ENCODE assay signal across 8 cellular contexts in genomic region chr17:75844530-75845057, GRCh38. TPM values are rescaled to one million over a fixed set of nuclear protein-coding genes. Genes with fewer than 3 reads are reported as not detected.
DNase-seq lines count a peak whose midpoint lies in the region; ATAC-seq and TF ChIP-seq lines count a peak whose summit lies in the region.

No MANE protein-coding gene starts in this region.

- H3K9me3 ChIP-seq in Panc1 (ENCODE audit: control insufficient read depth, insufficient read depth, low read depth, low read length) (no peaks in the 10 kb centered on the region), sigmoid colon (no peaks in the 10 kb centered on the region)

- TF ChIP-seq EP300 in sigmoid colon (IDR thresholded peaks at IDR 0.05), result no peak

- POLR2A ChIA-PET in activated CD4-positive, alpha-beta T cell treated with anti-CD3 and anti-CD28 coated beads, Interleukin-2, amount 10 ng/mL, durations not matched to agents 7 days and 5 days (lab: Charles Lee), result interaction anchor here (0.6 to 1.0 kb wide), 2 partner anchors 52 to 160 kb away, joined by 3 read pairs; partner anchors contain the start of gene TRIM65
- POLR2A ChIA-PET in Panc1 (lab: Charles Lee), result interaction anchor here (0.6 kb wide), 2 partner anchors 13 to 30 kb away, joined by 4 to 6 read pairs; no protein-coding TSS in a partner anchor

- H3K27ac ChIP-seq in Panc1 (ENCODE audit: low read length), result peak overlapping the region; percentile 84
- peak overlapping the region; percentile 65 to 78 (median 72) for H3K27ac ChIP-seq in sigmoid colon

- CTCF ChIA-PET in activated CD4-positive, alpha-beta T cell treated with anti-CD3 and anti-CD28 coated beads, Interleukin-2, amount 10 ng/mL, durations not matched to agents 7 days and 5 days (lab: Charles Lee), result interaction anchor here (1.0 to 8.0 kb wide), 11 partner anchors 10 to 91 kb away, joined by 3 to 48 read pairs (median 6); partner anchors contain the start of genes TRIM47 and WBP2
- CTCF ChIA-PET in Panc1 (lab: Charles Lee), result interaction anchor here (0.5 to 2.4 kb wide), 3 partner anchors 11 to 94 kb away, joined by 5 to 22 read pairs (median 6); partner anchors contain the start of gene WBP2

- TF ChIP-seq POLR2A in sigmoid colon (IDR thresholded peaks at IDR 0.05), result no peak

- no TSS peak for BruUV-seq in Panc1 (replicated peaks; lab: Mats Ljungman, UMichigan)

- intact Hi-C loops in Panc1 (cut with micrococcal nuclease; ENCODE audit: unreplicated experiment) (no loop called here), sigmoid colon (cut with DNase I) (no loop called here)

- H3K27me3 ChIP-seq in Panc1 (ENCODE audit: control insufficient read depth, insufficient read depth, low read length) (no peaks in the 10 kb centered on the region), sigmoid colon (no peaks in the 10 kb centered on the region)

- H3K4me3 ChIP-seq in Panc1 (ENCODE audit: low read depth in 2 of 2, low read length in 2 of 2) (no peak overlapping the region), fibroblast of villous mesenchyme (ENCODE audit: low read depth, low read length) (peak overlapping the region; percentile 32), sigmoid colon (peak overlapping the region in 2 of 4 donors; percentile 18 to 38)

- no peaks in the 10 kb centered on the region for H3K9me3 Mint-ChIP-seq in activated CD4-positive, alpha-beta T cell treated with anti-CD3 and anti-CD28 coated beads, Interleukin-2, amount 10 ng/mL, durations not matched to agents 7 days and 5 days

- peak overlapping the region; percentile 95 for H3K4me3 Mint-ChIP-seq in activated CD4-positive, alpha-beta T cell treated with anti-CD3 and anti-CD28 coated beads, Interleukin-2, amount 10 ng/mL, durations not matched to agents 7 days and 5 days

- peak; percentile 77 for ATAC-seq in Panc1

- DNase-seq in activated CD4-positive, alpha-beta T cell treated with anti-CD3 and anti-CD28 coated beads, Interleukin-2, amount 10 ng/mL, durations not matched to agents 7 days and 5 days, result no peak
- no peak for DNase-seq in activated CD4-positive, alpha-beta T cell treated with anti-CD3 and anti-CD28 coated beads for 1 hour
- DNase-seq in Panc1 (ENCODE audit: low read depth, low spot score), result no peak
- no peak for DNase-seq in fibroblast of villous mesenchyme (ENCODE audit: low read depth)
- DNase-seq in sigmoid colon, result peak; percentile 71
- DNase-seq in NCI-H69 (lab: John Stamatoyannopoulos, UW), result no peak
- DNase-seq in NK-92 (lab: John Stamatoyannopoulos, UW; ENCODE audit: unreplicated experiment), result no peak
- DNase-seq in NCI-H345 (lab: John Stamatoyannopoulos, UW), result no peak

- H3K36me3 Mint-ChIP-seq in activated CD4-positive, alpha-beta T cell treated with anti-CD3 and anti-CD28 coated beads, Interleukin-2, amount 10 ng/mL, durations not matched to agents 7 days and 5 days (ENCODE audit: low read depth), result peaks cover 42% of the 10 kb centered on the region

- H3K36me3 ChIP-seq in Panc1 (ENCODE audit: control insufficient read depth, insufficient read depth, low read length) (no peaks in the 10 kb centered on the region; the same call in 1 of the 2 replicates), sigmoid colon (peaks cover 35 to 55% (median 38%) of the 10 kb centered on the region in 4 donors)

- H3K27ac Mint-ChIP-seq in activated CD4-positive, alpha-beta T cell treated with anti-CD3 and anti-CD28 coated beads, Interleukin-2, amount 10 ng/mL, durations not matched to agents 7 days and 5 days, result peak overlapping the region; percentile 98

- 5 to 18% methylated on average over 14 of the region's 14 CpGs for WGBS in sigmoid colon, 2 donors

- TF ChIP-seq CTCF in Panc1 (IDR thresholded peaks at IDR 0.05) (no peak), fibroblast of villous mesenchyme (IDR thresholded peaks at IDR 0.05; ENCODE audit: insufficient read depth, low read depth, low read length) (no peak), sigmoid colon (IDR thresholded peaks at IDR 0.05) (no peak)

- H3K4me1 ChIP-seq in Panc1 (ENCODE audit: control insufficient read depth, insufficient read depth, low read length), result peaks cover 41% of the 10 kb centered on the region
- H3K4me1 ChIP-seq in sigmoid colon, result peaks cover 0 to 45% (median 37%) of the 10 kb centered on the region in 4 donors

- in situ Hi-C loops in Panc1 (cut with HindIII; ENCODE audit: low pct_unique_long_range_greater_than_20kb, low sequenced_read_pairs), result no loop called here

- no peaks in the 10 kb centered on the region for H3K27me3 Mint-ChIP-seq in activated CD4-positive, alpha-beta T cell treated with anti-CD3 and anti-CD28 coated beads, Interleukin-2, amount 10 ng/mL, durations not matched to agents 7 days and 5 days

- H3K4me1 Mint-ChIP-seq in activated CD4-positive, alpha-beta T cell treated with anti-CD3 and anti-CD28 coated beads, Interleukin-2, amount 10 ng/mL, durations not matched to agents 7 days and 5 days, result peaks cover 30% of the 10 kb centered on the region

RNA-seq across cellular contexts. Expression of gene UNC13D, which starts 0.4 kb away (rescaled TPM):
- 100 to 1,000 TPM; 161 to 182 TPM for total RNA-seq in activated CD4-positive, alpha-beta T cell treated with anti-CD3 and anti-CD28 coated beads, Interleukin-2, amount 10 ng/mL, durations not matched to agents 7 days and 5 days
- total RNA-seq in Panc1 (2021; ENCODE audit: unreplicated experiment) (12.7 TPM), fibroblast of villous mesenchyme (0.86 and 1.6 TPM in 2 replicates), sigmoid colon (10 to 100 TPM in 2 of 4 donors, 1 to 10 TPM in 2; 4.3 to 11.4 (median 9.6) TPM)
- polyA plus RNA-seq in Panc1 (2012; ENCODE audit: insufficient read length), result 6.7 TPM
- polyA plus RNA-seq in sigmoid colon, result 10 to 100 TPM in 2 of 3 donors, 1 to 10 TPM in 1; 6.0 to 61.9 (median 17.1) TPM

RNA-seq across cellular contexts. Expression of gene WBP2, which starts 10.5 kb away (rescaled TPM):
- total RNA-seq in activated CD4-positive, alpha-beta T cell treated with anti-CD3 and anti-CD28 coated beads, Interleukin-2, amount 10 ng/mL, durations not matched to agents 7 days and 5 days, result 10 to 100 TPM; 76.8 to 83.5 TPM
- total RNA-seq in Panc1 (2021; ENCODE audit: unreplicated experiment), result 163 TPM
- polyA plus RNA-seq in Panc1 (2012; ENCODE audit: insufficient read length), result 195 TPM
- 18.4 and 26.8 TPM in 2 replicates for total RNA-seq in fibroblast of villous mesenchyme
- total RNA-seq in sigmoid colon, result 10 to 100 TPM; 44.2 to 73.1 (median 56.9) TPM
- 100 to 1,000 TPM in 1 of 3 donors, 10 to 100 TPM in 2; 87.1 to 110 (median 91.3) TPM for polyA plus RNA-seq in sigmoid colon

RNA-seq across cellular contexts. Expression of gene TRIM47, which starts 33.8 kb away (rescaled TPM):
- total RNA-seq in activated CD4-positive, alpha-beta T cell treated with anti-CD3 and anti-CD28 coated beads, Interleukin-2, amount 10 ng/mL, durations not matched to agents 7 days and 5 days, result 10 to 100 TPM; 33.9 to 43.4 TPM
- 125 TPM for total RNA-seq in Panc1 (2021; ENCODE audit: unreplicated experiment)
- 145 TPM for polyA plus RNA-seq in Panc1 (2012; ENCODE audit: insufficient read length)
- total RNA-seq in fibroblast of villous mesenchyme, result 13.5 and 15.1 TPM in 2 replicates
- total RNA-seq in sigmoid colon, result 10 to 100 TPM; 27.8 to 40.9 (median 37.2) TPM
- 10 to 100 TPM; 28.7 to 41.0 (median 39.0) TPM for polyA plus RNA-seq in sigmoid colon

RNA-seq across cellular contexts. Expression of gene TRIM65, which starts 52.2 kb away (rescaled TPM):
- total RNA-seq in activated CD4-positive, alpha-beta T cell treated with anti-CD3 and anti-CD28 coated beads, Interleukin-2, amount 10 ng/mL, durations not matched to agents 7 days and 5 days, result 10 to 100 TPM; 26.5 to 28.7 TPM
- total RNA-seq in Panc1 (2021; ENCODE audit: unreplicated experiment) (48.6 TPM), fibroblast of villous mesenchyme (21.9 and 22.5 TPM in 2 replicates), sigmoid colon (10 to 100 TPM; 22.4 to 27.5 (median 25.1) TPM)
- polyA plus RNA-seq in Panc1 (2012; ENCODE audit: insufficient read length), result 51.2 TPM
- 10 to 100 TPM in 2 of 3 donors, 1 to 10 TPM in 1; 7.2 to 19.1 (median 10.2) TPM for polyA plus RNA-seq in sigmoid colon

RNA-seq across cellular contexts. Expression of gene UNK, which starts 60.0 kb away (rescaled TPM):
- total RNA-seq in activated CD4-positive, alpha-beta T cell treated with anti-CD3 and anti-CD28 coated beads, Interleukin-2, amount 10 ng/mL, durations not matched to agents 7 days and 5 days, result 10 to 100 TPM; 27.1 to 28.7 TPM
- total RNA-seq in Panc1 (2021; ENCODE audit: unreplicated experiment) (32.1 TPM), fibroblast of villous mesenchyme (19.9 and 23.5 TPM in 2 replicates), sigmoid colon (10 to 100 TPM; 18.9 to 29.6 (median 26.4) TPM)
- 24.3 TPM for polyA plus RNA-seq in Panc1 (2012; ENCODE audit: insufficient read length)
- polyA plus RNA-seq in sigmoid colon, result 10 to 100 TPM; 12.7 to 24.4 (median 16.8) TPM

Comparison
In these comparisons a context has a peak if more than half of its experiments do, and no peak if none do; other contexts are left out.
1. RNA of gene UNC13D, which starts 0.4 kb away (total RNA-seq): 161 to 182 TPM in activated CD4-positive, alpha-beta T cell treated with anti-CD3 and anti-CD28 coated beads, Interleukin-2, amount 10 ng/mL, durations not matched to agents 7 days and 5 days; 12.7 TPM in Panc1 (single experiment), 4.3 to 11.4 TPM in sigmoid colon and 0.86 to 1.6 TPM in fibroblast of villous mesenchyme; every median in the first group is over 10 times any median in the second.